Comparison of ENCODE assay signal across 18 cellular contexts in genomic region chr5:160475864-160476438, GRCh38. TPM values are rescaled to one million over a fixed set of nuclear protein-coding genes. Genes with fewer than 3 reads are reported as not detected.
DNase-seq lines count a peak whose midpoint lies in the region; ATAC-seq and TF ChIP-seq lines count a peak whose summit lies in the region.
"Had no signal": no experiment of that assay in that cellular context is flagged by ENCODE, and none has a peak within 500 bp of the region (broad histone marks: within the 10 kb centered on the region; RNA-seq: fewer than 3 reads in every experiment).

No MANE protein-coding gene starts in this region.

- peaks cover 80% of the 10 kb centered on the region for H3K4me1 Mint-ChIP-seq in stimulated activated naive CD8-positive, alpha-beta T cell treated with anti-CD3 and anti-CD28 coated beads, Interleukin-15, Interleukin-2, amounts not matched to agents 100 ng/mL and 50 ng/mL, for 24 hours (ENCODE audit: low read depth)
- peaks cover 81% of the 10 kb centered on the region for H3K4me1 Mint-ChIP-seq in stimulated activated naive CD8-positive, alpha-beta T cell treated with anti-CD3 and anti-CD28 coated beads, Interleukin-15, amount 100 ng/mL, for 72 hours
- H3K4me1 Mint-ChIP-seq in WTC11, result peaks cover 65% of the 10 kb centered on the region

- in situ Hi-C loops in transverse colon (cut with MboI; ENCODE audit: low pct_ligation_motif_present in 1 of 4, low pct_unique_long_range_greater_than_20kb in 1 of 4, low sequenced_read_pairs in 3 of 4), result loop anchor here in 1 of 4 donors (25.0 kb wide), 1 partner anchor 311 kb away; no protein-coding TSS in a partner anchor

- no peak for TF ChIP-seq EP300 in transverse colon (IDR thresholded peaks at IDR 0.05; ENCODE audit: low read depth)

- DNase-seq in stimulated activated naive CD8-positive, alpha-beta T cell treated with anti-CD3 and anti-CD28 coated beads, Interleukin-15, amount 100 ng/mL, for 72 hours, result no peak
- DNase-seq in WTC11 (ENCODE audit: low spot score), result no peak
- DNase-seq in left colon, result peak; percentile 18 to 29
- peak; percentile 23 for DNase-seq in transverse colon
- DNase-seq in upper lobe of right lung, result no peak
- no peak for DNase-seq in CD1c-positive myeloid dendritic cell (ENCODE audit: extremely low spot score)
- DNase-seq: activated CD4-positive, alpha-beta T cell treated with anti-CD3 and anti-CD28 coated beads for 48 hours; activated naive CD8-positive, alpha-beta T cell treated with anti-CD3 and anti-CD28 coated beads, Interleukin-2, amount 10 ng/mL, durations not matched to agents 7 days and 5 days; body of pancreas; COR-L47; NCI-H510A treated with DMSO at 0.1 percent for 48 hours; occipital lobe; RPMI8226; spleen; stimulated activated CD4-positive, alpha-beta T cell treated with anti-CD3 and anti-CD28 coated beads, Interleukin-4, amount 100 ng/mL, for 4 hours had no signal

- H3K27me3 Mint-ChIP-seq in stimulated activated naive CD8-positive, alpha-beta T cell treated with anti-CD3 and anti-CD28 coated beads, Interleukin-15, Interleukin-2, amounts not matched to agents 100 ng/mL and 50 ng/mL, for 24 hours, result no peaks in the 10 kb centered on the region
- no peaks in the 10 kb centered on the region for H3K27me3 Mint-ChIP-seq in stimulated activated naive CD8-positive, alpha-beta T cell treated with anti-CD3 and anti-CD28 coated beads, Interleukin-15, amount 100 ng/mL, for 72 hours
- no peaks in the 10 kb centered on the region for H3K27me3 Mint-ChIP-seq in WTC11 (ENCODE audit: low read depth)
- H3K27me3 Mint-ChIP-seq: activated naive CD8-positive, alpha-beta T cell treated with anti-CD3 and anti-CD28 coated beads, Interleukin-2, amount 10 ng/mL, durations not matched to agents 7 days and 5 days had no signal

- H3K27me3 ChIP-seq in transverse colon (no peaks in the 10 kb centered on the region), upper lobe of right lung (no peaks in the 10 kb centered on the region)
- H3K27me3 ChIP-seq: body of pancreas, spleen had no signal

- no peaks in the 10 kb centered on the region for H3K9me3 Mint-ChIP-seq in stimulated activated naive CD8-positive, alpha-beta T cell treated with anti-CD3 and anti-CD28 coated beads, Interleukin-15, Interleukin-2, amounts not matched to agents 100 ng/mL and 50 ng/mL, for 24 hours
- no peaks in the 10 kb centered on the region for H3K9me3 Mint-ChIP-seq in stimulated activated naive CD8-positive, alpha-beta T cell treated with anti-CD3 and anti-CD28 coated beads, Interleukin-15, amount 100 ng/mL, for 72 hours
- no peaks in the 10 kb centered on the region for H3K9me3 Mint-ChIP-seq in WTC11
- H3K9me3 Mint-ChIP-seq: activated naive CD8-positive, alpha-beta T cell treated with anti-CD3 and anti-CD28 coated beads, Interleukin-2, amount 10 ng/mL, durations not matched to agents 7 days and 5 days had no signal

- H3K9me3 ChIP-seq in transverse colon, result no peaks in the 10 kb centered on the region
- H3K9me3 ChIP-seq in upper lobe of right lung, result no peaks in the 10 kb centered on the region
- H3K9me3 ChIP-seq: body of pancreas, HAP-1, spleen had no signal

- CTCF ChIA-PET in WTC11 (lab: Charles Lee), result no interaction called here

- POLR2A ChIA-PET in WTC11 (lab: Charles Lee), result no interaction called here

- H3K4me3 ChIP-seq in transverse colon (no peak overlapping the region), upper lobe of right lung (no peak overlapping the region)
- H3K4me3 ChIP-seq: body of pancreas, HAP-1, spleen had no signal

- H3K27ac ChIP-seq in transverse colon, result peak overlapping the region; percentile 37 to 64 (median 52)
- H3K27ac ChIP-seq in upper lobe of right lung, result no peak overlapping the region
- H3K27ac ChIP-seq: body of pancreas had no signal

- H3K36me3 ChIP-seq in transverse colon (no peaks in the 10 kb centered on the region), upper lobe of right lung (no peaks in the 10 kb centered on the region)
- H3K36me3 ChIP-seq: HAP-1, spleen had no signal

- H3K27ac Mint-ChIP-seq in stimulated activated naive CD8-positive, alpha-beta T cell treated with anti-CD3 and anti-CD28 coated beads, Interleukin-15, Interleukin-2, amounts not matched to agents 100 ng/mL and 50 ng/mL, for 24 hours, result no peak overlapping the region
- H3K27ac Mint-ChIP-seq in stimulated activated naive CD8-positive, alpha-beta T cell treated with anti-CD3 and anti-CD28 coated beads, Interleukin-15, amount 100 ng/mL, for 72 hours, result peak overlapping the region in 1 of 2 donors; percentile 81
- H3K27ac Mint-ChIP-seq in WTC11, result peak overlapping the region; percentile 43; the same call in 1 of the 2 replicates
- H3K27ac Mint-ChIP-seq: activated naive CD8-positive, alpha-beta T cell treated with anti-CD3 and anti-CD28 coated beads, Interleukin-2, amount 10 ng/mL, durations not matched to agents 7 days and 5 days had no signal

- peaks cover 89% of the 10 kb centered on the region for H3K36me3 Mint-ChIP-seq in stimulated activated naive CD8-positive, alpha-beta T cell treated with anti-CD3 and anti-CD28 coated beads, Interleukin-15, Interleukin-2, amounts not matched to agents 100 ng/mL and 50 ng/mL, for 24 hours (ENCODE audit: low read depth)
- H3K36me3 Mint-ChIP-seq in WTC11, result no peaks in the 10 kb centered on the region

- ATAC-seq in stimulated activated naive CD8-positive, alpha-beta T cell treated with anti-CD3 and anti-CD28 coated beads, Interleukin-15, amount 100 ng/mL, for 72 hours, result no peak
- no peak for ATAC-seq in WTC11
- peak; percentile 85 for ATAC-seq in left colon
- no peak for ATAC-seq in HG02852 (IDR thresholded peaks at IDR 0.05; ENCODE audit: unreplicated experiment)
- ATAC-seq in upper lobe of right lung, result no peak
- ATAC-seq: body of pancreas had no signal

- no peak for TF ChIP-seq CTCF in WTC11 (IDR thresholded peaks at IDR 0.05)
- TF ChIP-seq CTCF in transverse colon (IDR thresholded peaks at IDR 0.05), result no peak
- TF ChIP-seq CTCF in upper lobe of right lung (IDR thresholded peaks at IDR 0.05), result no peak

- 44 to 52% methylated on average over 4 to 7 of the region's 7 CpGs for WGBS in transverse colon (ENCODE audit: low coverage in 1 of 2), 2 donors

- H3K4me3 Mint-ChIP-seq in stimulated activated naive CD8-positive, alpha-beta T cell treated with anti-CD3 and anti-CD28 coated beads, Interleukin-15, Interleukin-2, amounts not matched to agents 100 ng/mL and 50 ng/mL, for 24 hours, result peak overlapping the region; percentile 6
- peak overlapping the region in 1 of 2 donors; percentile 62 for H3K4me3 Mint-ChIP-seq in stimulated activated naive CD8-positive, alpha-beta T cell treated with anti-CD3 and anti-CD28 coated beads, Interleukin-15, amount 100 ng/mL, for 72 hours
- H3K4me3 Mint-ChIP-seq in WTC11, result no peak overlapping the region
- H3K4me3 Mint-ChIP-seq: activated naive CD8-positive, alpha-beta T cell treated with anti-CD3 and anti-CD28 coated beads, Interleukin-2, amount 10 ng/mL, durations not matched to agents 7 days and 5 days had no signal

- peaks cover 0 to 34% (median 13%) of the 10 kb centered on the region in 4 donors for H3K4me1 ChIP-seq in transverse colon
- peaks cover 9% of the 10 kb centered on the region for H3K4me1 ChIP-seq in upper lobe of right lung
- H3K4me1 ChIP-seq: body of pancreas, HAP-1 had no signal

- no peak for TF ChIP-seq POLR2A in transverse colon (IDR thresholded peaks at IDR 0.05)

- intact Hi-C loops in left colon (cut with DNase I, micrococcal nuclease) (no loop called here), transverse colon (cut with DNase I; ENCODE audit: low total_unique reads) (no loop called here), upper lobe of right lung (cut with DNase I) (no loop called here)

TF ChIP-seq in WTC11, 78 proteins besides CTCF, POLR2A, EP300 and RAD21:
- TF ChIP-seq GABPB1 (CRISPR knock-in tag; IDR thresholded peaks at IDR 0.05), result peak; percentile 69; the same call in 1 of the 2 replicates
- no peak for TF ChIP-seq AR (CRISPR knock-in tag; IDR thresholded peaks at IDR 0.05)

RNA-seq across cellular contexts. Expression of gene PTTG1, which starts 54.3 kb away (rescaled TPM):
- total RNA-seq in WTC11 (2021) (239 to 273 TPM (median 270 TPM) in 3 replicates), left colon (10 to 100 TPM in 1 of 2 donors, 1 to 10 TPM in 1; 6.8 to 30.8 TPM), transverse colon (10 to 100 TPM in 3 of 4 donors, 1 to 10 TPM in 1; 6.4 to 41.1 (median 15.2) TPM), upper lobe of right lung (5.6 TPM)

RNA-seq across cellular contexts. Expression of gene SLU7, which starts 57.1 kb away (rescaled TPM):
- total RNA-seq in WTC11 (2021) (28.7 to 33.3 TPM (median 32.5 TPM) in 3 replicates), left colon (10 to 100 TPM; 35.5 to 50.7 TPM), transverse colon (10 to 100 TPM; 10.5 to 69.2 (median 52.5) TPM), upper lobe of right lung (49.2 TPM)

Comparison
In these comparisons a context has a peak if more than half of its experiments do, and no peak if none do; other contexts are left out.
1. DNase-seq: peak in left colon (2 of 2) and transverse colon (single experiment); none in stimulated activated naive CD8-positive, alpha-beta T cell treated with anti-CD3 and anti-CD28 coated beads, Interleukin-15, amount 100 ng/mL, for 72 hours (0 of 2), WTC11 (single experiment), upper lobe of right lung (single experiment) and CD1c-positive myeloid dendritic cell (single experiment).